Comparison of ENCODE assay signal across 8 cellular contexts in the genomic region with DNA sequence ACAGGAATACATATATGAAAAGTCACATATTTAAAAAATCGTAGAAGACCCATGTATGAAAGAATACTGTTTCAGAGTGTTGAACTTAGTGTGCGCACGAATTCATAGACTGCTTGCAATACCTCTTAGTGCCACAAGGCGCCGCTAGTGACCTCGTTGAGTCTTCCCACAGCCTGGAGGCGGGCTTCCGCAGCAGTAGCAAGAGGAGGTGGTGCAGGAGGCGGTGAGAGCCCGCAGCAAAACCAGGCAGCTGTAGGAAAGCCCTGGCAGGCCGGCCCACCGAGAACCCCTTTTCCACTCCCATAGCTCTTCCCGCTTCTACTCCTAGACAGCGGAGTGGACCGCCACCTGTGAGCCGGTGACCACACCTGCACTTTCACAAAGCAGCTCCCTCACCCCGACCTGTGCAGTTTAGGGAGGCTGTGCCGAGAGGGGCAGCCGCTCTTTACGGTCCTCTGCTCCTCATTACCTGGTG. TPM values are rescaled to one million over a fixed set of nuclear protein-coding genes. Genes with fewer than 3 reads are reported as not detected.
DNase-seq lines count a peak whose midpoint lies in the region; ATAC-seq, FAIRE-seq and TF ChIP-seq lines count a peak whose summit lies in the region.

No MANE protein-coding gene starts in this region.

- peak; percentile 91 for TF ChIP-seq CTCF in foreskin fibroblast (IDR thresholded peaks at IDR 0.05; ENCODE audit: low read depth, low read length)
- TF ChIP-seq CTCF in osteoblast (IDR thresholded peaks at IDR 0.05; ENCODE audit: extremely low read depth, low read depth, low read length): peak; percentile 95
- TF ChIP-seq CTCF in thoracic aorta (IDR thresholded peaks at IDR 0.05): peak; percentile 95

- peak overlapping the region; percentile 13 to 34 for H3K4me3 ChIP-seq in foreskin fibroblast (ENCODE audit: low read depth in 1 of 2, low read length in 2 of 2)
- peak overlapping the region; percentile 62 for H3K4me3 ChIP-seq in osteoblast (ENCODE audit: insufficient read depth, low read length)
- H3K4me3 ChIP-seq in thoracic aorta: peak overlapping the region; percentile 29

- no peak overlapping the region for H3K27ac ChIP-seq in osteoblast (ENCODE audit: low read depth, low read length)
- H3K27ac ChIP-seq in thoracic aorta: no peak overlapping the region

- H3K27me3 Mint-ChIP-seq in activated T-cell treated with anti-CD3 and anti-CD28 coated beads, Interleukin-2, amount 50 U/mL, for 72 hours (ENCODE audit: low read depth): peaks cover 34% of the 10 kb centered on the region

- no peak overlapping the region for H3K27ac Mint-ChIP-seq in activated T-cell treated with anti-CD3 and anti-CD28 coated beads, Interleukin-2, amount 50 U/mL, for 72 hours

- DNase-seq in COLO829 (ENCODE audit: low spot score) (peak; percentile 85), RCC 7860 (ENCODE audit: low spot score) (peak; percentile 71), foreskin fibroblast (peak; percentile 72 to 92), osteoblast (ENCODE audit: insufficient read length, low spot score, missing footprints) (peak; percentile 87), thoracic aorta (ENCODE audit: low spot score) (peak; percentile 57)
- peak; percentile 70 for DNase-seq in activated T-cell treated with anti-CD3 and anti-CD28 coated beads, Interleukin-2, amount 50 U/mL, for 72 hours

- H3K9me3 ChIP-seq in osteoblast (ENCODE audit: low read depth, low read length) (no peaks in the 10 kb centered on the region), thoracic aorta (no peaks in the 10 kb centered on the region)

- peak; percentile 82 for FAIRE-seq in RCC 7860 (lab: Jason Lieb, UNC)

- H3K36me3 Mint-ChIP-seq in activated T-cell treated with anti-CD3 and anti-CD28 coated beads, Interleukin-2, amount 50 U/mL, for 72 hours (ENCODE audit: insufficient read depth in 2 of 2): no peaks in the 10 kb centered on the region

- H3K4me1 Mint-ChIP-seq in activated T-cell treated with anti-CD3 and anti-CD28 coated beads, Interleukin-2, amount 50 U/mL, for 72 hours (ENCODE audit: low read depth): peaks cover 6% of the 10 kb centered on the region

- H3K36me3 ChIP-seq in osteoblast (ENCODE audit: insufficient read depth, low read length) (no peaks in the 10 kb centered on the region), thoracic aorta (no peaks in the 10 kb centered on the region)

- H3K4me1 ChIP-seq in osteoblast (ENCODE audit: insufficient read depth, low read length) (peaks cover 2% of the 10 kb centered on the region), thoracic aorta (ENCODE audit: control insufficient read depth in 1 of 2, low read depth in 2 of 2) (no peaks in the 10 kb centered on the region)

- no peaks in the 10 kb centered on the region for H3K79me2 ChIP-seq in osteoblast (ENCODE audit: insufficient read depth, low read length)

- H4K20me1 ChIP-seq in osteoblast (ENCODE audit: insufficient read depth, low read length): no peaks in the 10 kb centered on the region

- peak overlapping the region; percentile 78 for H3K4me2 ChIP-seq in osteoblast (ENCODE audit: insufficient read depth, low read length)

- ATAC-seq in GM19438 (IDR thresholded peaks at IDR 0.05; ENCODE audit: low read depth, unreplicated experiment) (peak; percentile 97), HG03558 (IDR thresholded peaks at IDR 0.05; ENCODE audit: extremely low read depth, unreplicated experiment) (peak; percentile 90), thoracic aorta (ENCODE audit: insufficient number of reproducible peaks, low FRiP score, low read depth) (peak; percentile 84)
- peak; percentile 83 to 85 for ATAC-seq in activated T-cell treated with anti-CD3 and anti-CD28 coated beads, Interleukin-2, amount 50 U/mL, for 72 hours (replicated peaks in 1 of 2)

- peak overlapping the region; percentile 84 for H2AFZ ChIP-seq in osteoblast (ENCODE audit: low read length)

- no peaks in the 10 kb centered on the region for H3K9me3 Mint-ChIP-seq in activated T-cell treated with anti-CD3 and anti-CD28 coated beads, Interleukin-2, amount 50 U/mL, for 72 hours

- H3K27me3 ChIP-seq in osteoblast (ENCODE audit: insufficient read depth, low read length) (no peaks in the 10 kb centered on the region), thoracic aorta (replicated peaks; ENCODE audit: insufficient read depth) (no peaks in the 10 kb centered on the region)

- peak overlapping the region; percentile 54 to 58 for H3K4me3 Mint-ChIP-seq in activated T-cell treated with anti-CD3 and anti-CD28 coated beads, Interleukin-2, amount 50 U/mL, for 72 hours

RNA-seq across cellular contexts. Expression of a gene that starts 23.5 kb away (rescaled TPM):
- not detected for total RNA-seq in activated T-cell treated with anti-CD3 and anti-CD28 coated beads, Interleukin-2, amount 50 U/mL, for 72 hours
- 2.9 TPM in 2 replicates for total RNA-seq in osteoblast
- total RNA-seq in thoracic aorta: 1 to 10 TPM; 3.6 to 3.7 TPM
